ENCODE assay signal across 9 cellular contexts in genomic region chr5:10631597-10631996, GRCh38.
DNase-seq lines count a peak whose midpoint lies in the region; ATAC-seq and TF ChIP-seq lines count a peak whose summit lies in the region.
"Had no signal": no experiment of that assay in that cellular context is flagged by ENCODE, and none has a peak within 500 bp of the region (broad histone marks: within the 10 kb centered on the region; RNA-seq: fewer than 3 reads in every experiment).

No MANE protein-coding gene starts in this region.

- no peaks in the 10 kb centered on the region for H3K36me3 ChIP-seq in GM23338 (ENCODE audit: insufficient read depth)
- no peaks in the 10 kb centered on the region for H3K36me3 ChIP-seq in osteoblast (ENCODE audit: insufficient read depth, low read length)
- H3K36me3 ChIP-seq: HAP-1 had no signal

- H3K36me3 Mint-ChIP-seq in GM23338 (ENCODE audit: low read depth) = no peaks in the 10 kb centered on the region; the same call in 2 of the 3 replicates
- no peaks in the 10 kb centered on the region for H3K36me3 Mint-ChIP-seq in IgD-negative memory B cell

- DNase-seq in GM23338 (ENCODE audit: low spot score) (no peak), osteoblast (ENCODE audit: insufficient read length, low spot score, missing footprints) (no peak), mesenteric fat pad (ENCODE audit: low spot score) (no peak)
- DNase-seq in central memory CD4-positive, alpha-beta T cell = no peak
- no peak for DNase-seq in activated effector memory CD4-positive, alpha-beta T cell treated with Interleukin-2 at 50 U/mL for 16 hours
- DNase-seq: activated naive CD4-positive, alpha-beta T cell treated with anti-CD3 and anti-CD28 coated beads, Interleukin-2, amount 50 U/mL, for 16 hours had no signal

- no peak overlapping the region for H2AFZ ChIP-seq in GM23338
- no peak overlapping the region for H2AFZ ChIP-seq in osteoblast (ENCODE audit: low read length)

- no peaks in the 10 kb centered on the region; the same call in none of the 3 replicates for H3K9me3 Mint-ChIP-seq in GM23338
- no peaks in the 10 kb centered on the region for H3K9me3 Mint-ChIP-seq in IgD-negative memory B cell

- H3K4me2 ChIP-seq in GM23338 (no peak overlapping the region), osteoblast (ENCODE audit: insufficient read depth, low read length) (peak overlapping the region; percentile 36)

- no peaks in the 10 kb centered on the region for H3K9me3 ChIP-seq in osteoblast (ENCODE audit: low read depth, low read length)
- H3K9me3 ChIP-seq: HAP-1 had no signal

- H4K20me1 ChIP-seq in GM23338 (replicated peaks; ENCODE audit: insufficient read depth) (no peaks in the 10 kb centered on the region), osteoblast (ENCODE audit: insufficient read depth, low read length) (peaks cover 3% of the 10 kb centered on the region)

- no peak overlapping the region for H3K27ac ChIP-seq in GM23338 (ENCODE audit: low read depth)
- H3K27ac ChIP-seq in osteoblast (ENCODE audit: low read depth, low read length) = no peak overlapping the region

- H3K79me2 ChIP-seq in GM23338 (replicated peaks; ENCODE audit: insufficient read depth) (no peaks in the 10 kb centered on the region), osteoblast (ENCODE audit: insufficient read depth, low read length) (no peaks in the 10 kb centered on the region)

- H3K27ac Mint-ChIP-seq in GM23338 (peak overlapping the region; percentile 34; the same call in 1 of the 2 replicates), IgD-negative memory B cell (peak overlapping the region; percentile 98 to 100 (median 99))

- 0 out of 2 replicates have a peak, but pooled peaks cover 5% of the 10 kb centered on the region for H3F3A ChIP-seq in GM23338 (replicated peaks; ENCODE audit: low read depth)

- H3K4me1 Mint-ChIP-seq in GM23338 (peaks cover 48% of the 10 kb centered on the region), IgD-negative memory B cell (peaks cover 58 to 77% (median 59%) of the 10 kb centered on the region in 3 donors)

- peak; percentile 0 for ATAC-seq in GM18870 (IDR thresholded peaks at IDR 0.05; ENCODE audit: unreplicated experiment)
- ATAC-seq in GM23338 = no peak

- H3K4me3 Mint-ChIP-seq in GM23338 = no peak overlapping the region
- H3K4me3 Mint-ChIP-seq in IgD-negative memory B cell = peak overlapping the region; percentile 87 to 92 (median 92)

- H3K9me2 ChIP-seq in GM23338 (ENCODE audit: insufficient read depth) = 0 out of 2 replicates have a peak, but pooled peaks cover 2% of the 10 kb centered on the region

- TF ChIP-seq CTCF in GM23338 (conservative IDR thresholded peaks at IDR 0.05; ENCODE audit: low read depth in 2 of 2) (no peak), osteoblast (IDR thresholded peaks at IDR 0.05; ENCODE audit: extremely low read depth, low read depth, low read length) (no peak)

- H3K27me3 ChIP-seq in GM23338 (ENCODE audit: insufficient read depth) (no peaks in the 10 kb centered on the region), osteoblast (ENCODE audit: insufficient read depth, low read length) (no peaks in the 10 kb centered on the region)

- H3K4me3 ChIP-seq in GM23338 (no peak overlapping the region), osteoblast (ENCODE audit: insufficient read depth, low read length) (no peak overlapping the region)
- H3K4me3 ChIP-seq: HAP-1 had no signal

- H3K27me3 Mint-ChIP-seq in GM23338 (ENCODE audit: insufficient read depth, low read depth, poor library complexity) = peaks cover 30% of the 10 kb centered on the region
- H3K27me3 Mint-ChIP-seq in IgD-negative memory B cell = no peaks in the 10 kb centered on the region

- H3K4me1 ChIP-seq in GM23338 (ENCODE audit: insufficient read depth) (peaks cover 23% of the 10 kb centered on the region), osteoblast (ENCODE audit: insufficient read depth, low read length) (peaks cover 21% of the 10 kb centered on the region)

TF ChIP-seq in GM23338, 12 proteins besides CTCF, POLR2A, EP300 and RAD21 (continues in another document):
- TF ChIP-seq EZH2 (IDR thresholded peaks at IDR 0.05; ENCODE audit: low read depth, unreplicated experiment) (no peak), CREB1 (CRISPR knock-in tag; IDR thresholded peaks at IDR 0.05; ENCODE audit: low read depth) (no peak), ZNF462 (CRISPR knock-in tag; IDR thresholded peaks at IDR 0.05) (no peak), NANOG (IDR thresholded peaks at IDR 0.05; ENCODE audit: borderline replicate concordance) (no peak), STAT1 (IDR thresholded peaks at IDR 0.05; ENCODE audit: unreplicated experiment) (no peak), POLR2AphosphoS5 (IDR thresholded peaks at IDR 0.05; ENCODE audit: low read depth) (no peak), ZNF331 (CRISPR knock-in tag; IDR thresholded peaks at IDR 0.05; ENCODE audit: low read depth) (no peak), EZH2phosphoT487 (IDR thresholded peaks at IDR 0.05; ENCODE audit: unreplicated experiment) (no peak), ZNF114 (CRISPR knock-in tag; IDR thresholded peaks at IDR 0.05) (no peak), ETS1 (IDR thresholded peaks at IDR 0.05) (no peak), JUNB (IDR thresholded peaks at IDR 0.05; ENCODE audit: unreplicated experiment) (no peak)
